In genomic region chr6:46410330-46410953, GRCh38 we compare ENCODE assay signal across 8 cellular contexts.
A peak's percentile ranks its signal among the peaks of the same experiment; 100 is the strongest.
DNase-seq lines count a peak whose midpoint lies in the region; ATAC-seq and TF ChIP-seq lines count a peak whose summit lies in the region.

No MANE protein-coding gene starts in this region.

- H3K27me3 ChIP-seq in prostate gland (replicated peaks; ENCODE audit: insufficient read depth): no peaks in the 10 kb centered on the region

- 46% methylated on average over 5 of the region's 5 CpGs for WGBS in prostate gland

- H3K9me3 ChIP-seq in prostate gland: no peaks in the 10 kb centered on the region

- no peaks in the 10 kb centered on the region for H3K4me1 Mint-ChIP-seq in activated CD4-positive, alpha-beta T cell treated with anti-CD3 and anti-CD28 coated beads, Interleukin-2, amount 10 ng/mL, durations not matched to agents 24 days and 14 days

- TF ChIP-seq CTCF in LNCAP (IDR thresholded peaks at IDR 0.05) (peak; percentile 70), fibroblast of villous mesenchyme (IDR thresholded peaks at IDR 0.05; ENCODE audit: insufficient read depth, low read depth, low read length) (peak; percentile 81), prostate gland (IDR thresholded peaks at IDR 0.05) (peak; percentile 54 to 94 (median 68))

- H3K27ac ChIP-seq in prostate gland: no peak overlapping the region

- H3K4me3 Mint-ChIP-seq in activated CD4-positive, alpha-beta T cell treated with anti-CD3 and anti-CD28 coated beads, Interleukin-2, amount 10 ng/mL, durations not matched to agents 24 days and 14 days: no peak overlapping the region

- no peaks in the 10 kb centered on the region for H3K4me1 ChIP-seq in prostate gland (replicated peaks)

- H3K9me3 Mint-ChIP-seq in activated CD4-positive, alpha-beta T cell treated with anti-CD3 and anti-CD28 coated beads, Interleukin-2, amount 10 ng/mL, durations not matched to agents 24 days and 14 days: no peaks in the 10 kb centered on the region

- no peak for TF ChIP-seq POLR2A in prostate gland (IDR thresholded peaks at IDR 0.05)

- ATAC-seq in SK-N-SH treated with all-trans-retinoic acid at 6 μM for 48 hours (peak; percentile 65), HG02759 (IDR thresholded peaks at IDR 0.05; ENCODE audit: unreplicated experiment) (no peak), HG02588 (IDR thresholded peaks at IDR 0.05; ENCODE audit: unreplicated experiment) (no peak)

- intact Hi-C loops in activated CD4-positive, alpha-beta T cell treated with anti-CD3 and anti-CD28 coated beads, Interleukin-2, amount 10 ng/mL, durations not matched to agents 24 days and 14 days (cut with micrococcal nuclease): loop anchor here (1.0 to 2.0 kb wide), 4 partner anchors 189 to 480 kb away; no protein-coding TSS in a partner anchor
- intact Hi-C loops in prostate gland (cut with DNase I): loop anchor here (2.0 to 5.0 kb wide), 3 partner anchors 190 to 483 kb away; no protein-coding TSS in a partner anchor

- H3K27me3 Mint-ChIP-seq in activated CD4-positive, alpha-beta T cell treated with anti-CD3 and anti-CD28 coated beads, Interleukin-2, amount 10 ng/mL, durations not matched to agents 24 days and 14 days: peaks cover 5% of the 10 kb centered on the region

- H3K36me3 ChIP-seq in prostate gland: no peaks in the 10 kb centered on the region

- H3K27ac Mint-ChIP-seq in activated CD4-positive, alpha-beta T cell treated with anti-CD3 and anti-CD28 coated beads, Interleukin-2, amount 10 ng/mL, durations not matched to agents 24 days and 14 days: no peak overlapping the region

- H3K4me3 ChIP-seq in fibroblast of villous mesenchyme (ENCODE audit: low read depth, low read length) (no peak overlapping the region), prostate gland (no peak overlapping the region)

- no peaks in the 10 kb centered on the region for H3K36me3 Mint-ChIP-seq in activated CD4-positive, alpha-beta T cell treated with anti-CD3 and anti-CD28 coated beads, Interleukin-2, amount 10 ng/mL, durations not matched to agents 24 days and 14 days (ENCODE audit: low read depth)

- DNase-seq in activated CD4-positive, alpha-beta T cell treated with anti-CD3 and anti-CD28 coated beads, Interleukin-2, amount 10 ng/mL, durations not matched to agents 24 days and 14 days: peak; percentile 68
- no peak for DNase-seq in activated CD4-positive, alpha-beta T cell treated with anti-CD3 and anti-CD28 coated beads, Interleukin-2, amount 50 U/mL, for 4 hours
- DNase-seq in fibroblast of villous mesenchyme (ENCODE audit: low read depth) (peak; percentile 67), prostate gland (ENCODE audit: low spot score) (peak; percentile 9)

TF ChIP-seq in SK-N-SH treated with all-trans-retinoic acid at 6 μM for 48 hours, 23 proteins besides CTCF, POLR2A, EP300 and RAD21:
- TF ChIP-seq, protein P1, sequence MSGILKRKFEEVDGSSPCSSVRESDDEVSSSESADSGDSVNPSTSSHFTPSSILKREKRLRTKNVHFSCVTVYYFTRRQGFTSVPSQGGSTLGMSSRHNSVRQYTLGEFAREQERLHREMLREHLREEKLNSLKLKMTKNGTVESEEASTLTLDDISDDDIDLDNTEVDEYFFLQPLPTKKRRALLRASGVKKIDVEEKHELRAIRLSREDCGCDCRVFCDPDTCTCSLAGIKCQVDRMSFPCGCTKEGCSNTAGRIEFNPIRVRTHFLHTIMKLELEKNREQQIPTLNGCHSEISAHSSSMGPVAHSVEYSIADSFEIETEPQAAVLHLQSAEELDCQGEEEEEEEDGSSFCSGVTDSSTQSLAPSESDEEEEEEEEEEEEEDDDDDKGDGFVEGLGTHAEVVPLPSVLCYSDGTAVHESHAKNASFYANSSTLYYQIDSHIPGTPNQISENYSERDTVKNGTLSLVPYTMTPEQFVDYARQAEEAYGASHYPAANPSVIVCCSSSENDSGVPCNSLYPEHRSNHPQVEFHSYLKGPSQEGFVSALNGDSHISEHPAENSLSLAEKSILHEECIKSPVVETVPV (CRISPR knock-in tag; IDR thresholded peaks at IDR 0.05): no peak
- TF ChIP-seq OSR1 (CRISPR knock-in tag; IDR thresholded peaks at IDR 0.05): no peak
- no peak for TF ChIP-seq TCF4 (CRISPR knock-in tag; IDR thresholded peaks at IDR 0.05; ENCODE audit: borderline replicate concordance)
- TF ChIP-seq ISL1 (CRISPR knock-in tag; IDR thresholded peaks at IDR 0.05): no peak
- no peak for TF ChIP-seq ZNF70 (CRISPR knock-in tag; IDR thresholded peaks at IDR 0.05)
- no peak for TF ChIP-seq ESRRG (CRISPR knock-in tag; IDR thresholded peaks at IDR 0.05)
- TF ChIP-seq, protein P2, sequence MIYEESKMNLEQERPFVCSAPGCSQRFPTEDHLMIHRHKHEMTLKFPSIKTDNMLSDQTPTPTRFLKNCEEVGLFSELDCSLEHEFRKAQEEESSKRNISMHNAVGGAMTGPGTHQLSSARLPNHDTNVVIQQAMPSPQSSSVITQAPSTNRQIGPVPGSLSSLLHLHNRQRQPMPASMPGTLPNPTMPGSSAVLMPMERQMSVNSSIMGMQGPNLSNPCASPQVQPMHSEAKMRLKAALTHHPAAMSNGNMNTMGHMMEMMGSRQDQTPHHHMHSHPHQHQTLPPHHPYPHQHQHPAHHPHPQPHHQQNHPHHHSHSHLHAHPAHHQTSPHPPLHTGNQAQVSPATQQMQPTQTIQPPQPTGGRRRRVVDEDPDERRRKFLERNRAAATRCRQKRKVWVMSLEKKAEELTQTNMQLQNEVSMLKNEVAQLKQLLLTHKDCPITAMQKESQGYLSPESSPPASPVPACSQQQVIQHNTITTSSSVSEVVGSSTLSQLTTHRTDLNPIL (CRISPR knock-in tag; IDR thresholded peaks at IDR 0.05; ENCODE audit: low read depth): no peak
- TF ChIP-seq RARB (CRISPR knock-in tag; IDR thresholded peaks at IDR 0.05): no peak
- TF ChIP-seq TOX (CRISPR knock-in tag; IDR thresholded peaks at IDR 0.05; ENCODE audit: borderline replicate concordance): no peak
- no peak for TF ChIP-seq ZFP30 (CRISPR knock-in tag; IDR thresholded peaks at IDR 0.05)
- TF ChIP-seq, protein P3, sequence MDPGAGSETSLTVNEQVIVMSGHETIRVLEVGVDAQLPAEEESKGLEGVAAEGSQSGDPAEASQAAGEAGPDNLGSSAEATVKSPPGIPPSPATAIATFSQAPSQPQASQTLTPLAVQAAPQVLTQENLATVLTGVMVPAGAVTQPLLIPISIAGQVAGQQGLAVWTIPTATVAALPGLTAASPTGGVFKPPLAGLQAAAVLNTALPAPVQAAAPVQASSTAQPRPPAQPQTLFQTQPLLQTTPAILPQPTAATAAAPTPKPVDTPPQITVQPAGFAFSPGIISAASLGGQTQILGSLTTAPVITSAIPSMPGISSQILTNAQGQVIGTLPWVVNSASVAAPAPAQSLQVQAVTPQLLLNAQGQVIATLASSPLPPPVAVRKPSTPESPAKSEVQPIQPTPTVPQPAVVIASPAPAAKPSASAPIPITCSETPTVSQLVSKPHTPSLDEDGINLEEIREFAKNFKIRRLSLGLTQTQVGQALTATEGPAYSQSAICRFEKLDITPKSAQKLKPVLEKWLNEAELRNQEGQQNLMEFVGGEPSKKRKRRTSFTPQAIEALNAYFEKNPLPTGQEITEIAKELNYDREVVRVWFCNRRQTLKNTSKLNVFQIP (CRISPR knock-in tag; IDR thresholded peaks at IDR 0.05; ENCODE audit: borderline replicate concordance, low read depth): no peak
- TF ChIP-seq, protein P4, sequence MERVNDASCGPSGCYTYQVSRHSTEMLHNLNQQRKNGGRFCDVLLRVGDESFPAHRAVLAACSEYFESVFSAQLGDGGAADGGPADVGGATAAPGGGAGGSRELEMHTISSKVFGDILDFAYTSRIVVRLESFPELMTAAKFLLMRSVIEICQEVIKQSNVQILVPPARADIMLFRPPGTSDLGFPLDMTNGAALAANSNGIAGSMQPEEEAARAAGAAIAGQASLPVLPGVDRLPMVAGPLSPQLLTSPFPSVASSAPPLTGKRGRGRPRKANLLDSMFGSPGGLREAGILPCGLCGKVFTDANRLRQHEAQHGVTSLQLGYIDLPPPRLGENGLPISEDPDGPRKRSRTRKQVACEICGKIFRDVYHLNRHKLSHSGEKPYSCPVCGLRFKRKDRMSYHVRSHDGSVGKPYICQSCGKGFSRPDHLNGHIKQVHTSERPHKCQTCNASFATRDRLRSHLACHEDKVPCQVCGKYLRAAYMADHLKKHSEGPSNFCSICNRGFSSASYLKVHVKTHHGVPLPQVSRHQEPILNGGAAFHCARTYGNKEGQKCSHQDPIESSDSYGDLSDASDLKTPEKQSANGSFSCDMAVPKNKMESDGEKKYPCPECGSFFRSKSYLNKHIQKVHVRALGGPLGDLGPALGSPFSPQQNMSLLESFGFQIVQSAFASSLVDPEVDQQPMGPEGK (CRISPR knock-in tag; IDR thresholded peaks at IDR 0.05; ENCODE audit: borderline replicate concordance): no peak
- TF ChIP-seq ZNF565 (CRISPR knock-in tag; conservative IDR thresholded peaks at IDR 0.05; ENCODE audit: low read depth): no peak
- TF ChIP-seq CSDC2 (CRISPR knock-in tag; IDR thresholded peaks at IDR 0.05): no peak
- TF ChIP-seq ZC3H10 (CRISPR knock-in tag; IDR thresholded peaks at IDR 0.05): no peak
- TF ChIP-seq ARNTL (CRISPR knock-in tag; IDR thresholded peaks at IDR 0.05; ENCODE audit: borderline replicate concordance, low read depth): no peak

Comparison
In these comparisons a context has a peak if more than half of its experiments do, and no peak if none do; other contexts are left out.
1. DNase-seq: peak in activated CD4-positive, alpha-beta T cell treated with anti-CD3 and anti-CD28 coated beads, Interleukin-2, amount 10 ng/mL, durations not matched to agents 24 days and 14 days (single experiment), fibroblast of villous mesenchyme (single experiment) and prostate gland (single experiment); none in activated CD4-positive, alpha-beta T cell treated with anti-CD3 and anti-CD28 coated beads, Interleukin-2, amount 50 U/mL, for 4 hours (0 of 2).
2. Peak in every context shown above with its lines, with median percentiles within 50 percentile points of each other: CTCF ChIP-seq.